ENCODE assay signal across 22 cellular contexts in genomic region chr20:51138576-51138975, GRCh38.
"Had no signal": no experiment of that assay in that cellular context is flagged by ENCODE, and none has a peak within 500 bp of the region (broad histone marks: within the 10 kb centered on the region; RNA-seq: fewer than 3 reads in every experiment).

No MANE protein-coding gene starts in this region.

- H3K4me1 ChIP-seq: lower lobe of right lung, psoas muscle, tibial nerve had no signal

- H3K9me3 Mint-ChIP-seq: immature natural killer cell; memory B cell; natural killer cell treated with Interleukin-12 subunit alpha and Interleukin-12 subunit beta and Interleukin-15 and Interleukin-18, amount 100 ng/mL, for 72 hours; stimulated activated naive B cell treated with anti-CD40 and anti-IgM and Interleukin-4, amounts not matched to agents 10 μg/mL and 1 μg/mL and 100 μg/mL, for 72 hours; stimulated activated naive CD8-positive, alpha-beta T cell treated with anti-CD3 and anti-CD28 coated beads, Interleukin-15, Interleukin-2, amounts not matched to agents 100 ng/mL and 50 ng/mL, for 24 hours had no signal

- H3K27ac ChIP-seq: lower lobe of right lung, ovary, psoas muscle, thoracic aorta, tibial nerve had no signal

- H3K36me3 Mint-ChIP-seq: immature natural killer cell; natural killer cell treated with Interleukin-12 subunit alpha and Interleukin-12 subunit beta and Interleukin-15 and Interleukin-18, amount 100 ng/mL, for 72 hours had no signal

- H3K9me3 ChIP-seq: lower lobe of right lung, mucosa of descending colon, ovary, psoas muscle, thoracic aorta, tibial nerve had no signal

- H3K36me3 ChIP-seq: lower lobe of right lung, ovary, thoracic aorta, tibial nerve had no signal

- H3K4me1 Mint-ChIP-seq: immature natural killer cell had no signal

- H3K4me3 Mint-ChIP-seq: immature natural killer cell; memory B cell; naive B cell; natural killer cell treated with Interleukin-12 subunit alpha and Interleukin-12 subunit beta and Interleukin-15 and Interleukin-18, amount 100 ng/mL, for 72 hours; stimulated activated naive B cell treated with anti-CD40 and anti-IgM and Interleukin-4, amounts not matched to agents 10 μg/mL and 1 μg/mL and 100 μg/mL, for 72 hours; stimulated activated naive CD8-positive, alpha-beta T cell treated with anti-CD3 and anti-CD28 coated beads, Interleukin-15, Interleukin-2, amounts not matched to agents 100 ng/mL and 50 ng/mL, for 24 hours had no signal

- DNase-seq: cortex of kidney; effector CD4-positive, alpha-beta T cell; hypothalamus; immature natural killer cell; left ventricle myocardium superior; lower lobe of right lung; mucosa of descending colon; naive B cell; occipital lobe; ovary; posterior cingulate gyrus; psoas muscle; right cardiac atrium; small intestine; stimulated activated CD4-positive, alpha-beta T cell treated with anti-CD3 and anti-CD28 coated beads, Interleukin-15, amount 100 ng/mL, for 24 hours; stimulated activated CD4-positive, alpha-beta T cell treated with anti-CD3 and anti-CD28 coated beads, Interleukin-2, amount 100 ng/mL, for 48 hours; stimulated activated naive B cell treated with anti-CD40 and anti-IgM and Interleukin-4, amounts not matched to agents 10 μg/mL and 1 μg/mL and 100 μg/mL, for 72 hours had no signal

- H3K27me3 ChIP-seq: ovary had no signal

- H3K4me3 ChIP-seq: lower lobe of right lung, mucosa of descending colon, ovary, psoas muscle, thoracic aorta, tibial nerve had no signal

- H3K27ac Mint-ChIP-seq: immature natural killer cell; memory B cell; natural killer cell treated with Interleukin-12 subunit alpha and Interleukin-12 subunit beta and Interleukin-15 and Interleukin-18, amount 100 ng/mL, for 72 hours; stimulated activated naive B cell treated with anti-CD40 and anti-IgM and Interleukin-4, amounts not matched to agents 10 μg/mL and 1 μg/mL and 100 μg/mL, for 72 hours; stimulated activated naive CD8-positive, alpha-beta T cell treated with anti-CD3 and anti-CD28 coated beads, Interleukin-15, Interleukin-2, amounts not matched to agents 100 ng/mL and 50 ng/mL, for 24 hours had no signal
